In the genomic region with DNA sequence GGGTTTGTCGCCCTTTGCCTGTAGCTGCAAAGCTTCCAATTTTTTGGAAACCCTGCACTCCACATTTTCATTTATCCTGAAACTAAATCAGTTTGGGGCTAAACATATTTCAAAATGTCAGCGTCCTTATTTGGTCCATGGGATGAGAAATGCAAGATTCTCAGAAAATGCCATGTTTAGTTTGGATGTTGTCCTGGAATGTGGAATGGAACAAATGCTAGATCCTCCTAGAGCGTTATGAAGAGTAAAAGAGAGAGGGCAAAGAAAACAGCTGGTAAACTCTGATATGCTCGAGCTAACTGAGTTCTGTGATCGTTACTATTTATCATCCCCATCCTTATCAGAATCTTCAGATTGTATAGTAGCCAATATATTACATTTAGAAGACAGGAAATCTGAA, we compare ENCODE assay signal across 19 cellular contexts.
"Had no signal": no experiment of that assay in that cellular context is flagged by ENCODE, and none has a peak within 500 bp of the region (broad histone marks: within the 10 kb centered on the region; RNA-seq: fewer than 3 reads in every experiment).

No MANE protein-coding gene starts in this region.

- H3K4me3 ChIP-seq: left ventricle myocardium inferior, mucosa of descending colon, SJCRH30, skin epidermis, suprapubic skin had no signal

- H3K36me3 ChIP-seq: left ventricle myocardium inferior, neutrophil, SJCRH30, suprapubic skin had no signal

- ATAC-seq: mucosa of descending colon; naive thymus-derived CD8-positive, alpha-beta T cell; stimulated activated naive CD8-positive, alpha-beta T cell treated with anti-CD3 and anti-CD28 coated beads, Interleukin-15, Interleukin-2, amounts not matched to agents 100 U/mL and 50 U/mL, for 24 hours had no signal

- DNase-seq: activated B cell treated with CpG ODN at 0.5 μM for 24 hours; activated CD4-positive, alpha-beta T cell treated with anti-CD3 and anti-CD28 coated beads, Interleukin-2, amount 50 U/mL, for 1 hour; activated CD8-positive, alpha-beta memory T cell treated with anti-CD3 and anti-CD28 coated beads for 24 hours; activated naive CD4-positive, alpha-beta T cell; activated naive CD8-positive, alpha-beta T cell treated with anti-CD3 and anti-CD28 coated beads, Interleukin-2, amount 10 ng/mL, durations not matched to agents 7 days and 5 days; caudate nucleus; cortex of kidney; effector CD8-positive, alpha-beta T cell; hypothalamus; left ventricle myocardium inferior; mucosa of descending colon; naive thymus-derived CD8-positive, alpha-beta T cell; retina; SJCRH30; stimulated activated CD4-positive, alpha-beta T cell treated with anti-CD3 and anti-CD28 coated beads, Interleukin-4, amount 100 ng/mL, for 24 hours; stimulated activated naive CD8-positive, alpha-beta T cell treated with anti-CD3 and anti-CD28 coated beads, Interleukin-15, Interleukin-2, amounts not matched to agents 100 U/mL and 50 U/mL, for 24 hours had no signal

- H3K4me1 ChIP-seq: left ventricle myocardium inferior, SJCRH30, suprapubic skin had no signal

- H3K27ac ChIP-seq: neutrophil, SJCRH30, skin epidermis, suprapubic skin had no signal

- H3K9me3 ChIP-seq: mucosa of descending colon, neutrophil, SJCRH30, suprapubic skin had no signal

- H3K27me3 ChIP-seq: neutrophil, SJCRH30, suprapubic skin had no signal
